14 cellular contexts compared by ENCODE assay signal in the genomic region with DNA sequence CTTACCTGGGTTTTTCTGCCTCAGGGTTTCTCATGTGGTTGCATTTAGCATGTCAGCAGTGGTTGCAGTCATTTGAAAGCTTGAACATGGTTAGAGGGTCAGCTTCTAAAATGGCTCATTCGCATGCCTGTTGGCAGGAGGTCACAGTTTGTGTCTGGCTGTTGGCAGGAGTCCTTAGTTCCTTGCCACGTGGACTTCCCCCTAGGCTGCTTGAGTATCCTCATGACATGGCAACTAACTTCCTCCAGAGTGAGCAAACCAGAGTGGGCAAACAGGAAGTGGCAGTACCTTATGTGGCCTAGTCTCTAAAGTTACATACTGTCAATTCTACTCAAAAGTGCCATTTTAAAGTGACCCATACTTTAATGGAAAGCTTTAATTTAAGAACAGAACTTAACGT. TPM values are rescaled to one million over a fixed set of nuclear protein-coding genes. Genes with fewer than 3 reads are reported as not detected.
"Had no signal": no experiment of that assay in that cellular context is flagged by ENCODE, and none has a peak within 500 bp of the region (broad histone marks: within the 10 kb centered on the region; RNA-seq: fewer than 3 reads in every experiment).

No MANE protein-coding gene starts in this region.

- H3K36me3 ChIP-seq: breast epithelium, vagina had no signal

- H3K27me3 ChIP-seq: vagina had no signal

- H3K27ac ChIP-seq: breast epithelium, vagina, VCaP had no signal

- H3K9me3 ChIP-seq: breast epithelium, vagina had no signal

- DNase-seq: activated CD4-positive, alpha-beta memory T cell treated with anti-CD3 and anti-CD28 coated beads for 36 hours; activated CD8-positive, alpha-beta memory T cell treated with anti-CD3 and anti-CD28 coated beads, Interleukin-2, amount 50 U/mL, for 4 hours; activated T-cell treated with anti-CD3 and anti-CD28 coated beads, Interleukin-2, amount 50 U/mL, for 72 hours; aorta; glutamatergic neuron; left colon; naive thymus-derived CD8-positive, alpha-beta T cell; right cardiac atrium; small intestine had no signal

- H3K4me3 ChIP-seq: breast epithelium, dorsolateral prefrontal cortex, lung, vagina had no signal

- H3K4me1 ChIP-seq: breast epithelium, vagina had no signal

- ATAC-seq: activated T-cell treated with anti-CD3 and anti-CD28 coated beads, Interleukin-2, amount 50 U/mL, for 72 hours; left colon; naive thymus-derived CD8-positive, alpha-beta T cell; right cardiac atrium had no signal

RNA-seq across cellular contexts. Expression of a gene that starts 3.4 kb away (rescaled TPM):
- total RNA-seq: activated CD4-positive, alpha-beta memory T cell treated with anti-CD3 and anti-CD28 coated beads for 36 hours; activated T-cell treated with anti-CD3 and anti-CD28 coated beads, Interleukin-2, amount 50 U/mL, for 72 hours; naive thymus-derived CD8-positive, alpha-beta T cell; vagina had no signal
- polyA plus RNA-seq: naive thymus-derived CD8-positive, alpha-beta T cell had no signal
